9 cellular contexts compared by ENCODE assay signal in the genomic region with DNA sequence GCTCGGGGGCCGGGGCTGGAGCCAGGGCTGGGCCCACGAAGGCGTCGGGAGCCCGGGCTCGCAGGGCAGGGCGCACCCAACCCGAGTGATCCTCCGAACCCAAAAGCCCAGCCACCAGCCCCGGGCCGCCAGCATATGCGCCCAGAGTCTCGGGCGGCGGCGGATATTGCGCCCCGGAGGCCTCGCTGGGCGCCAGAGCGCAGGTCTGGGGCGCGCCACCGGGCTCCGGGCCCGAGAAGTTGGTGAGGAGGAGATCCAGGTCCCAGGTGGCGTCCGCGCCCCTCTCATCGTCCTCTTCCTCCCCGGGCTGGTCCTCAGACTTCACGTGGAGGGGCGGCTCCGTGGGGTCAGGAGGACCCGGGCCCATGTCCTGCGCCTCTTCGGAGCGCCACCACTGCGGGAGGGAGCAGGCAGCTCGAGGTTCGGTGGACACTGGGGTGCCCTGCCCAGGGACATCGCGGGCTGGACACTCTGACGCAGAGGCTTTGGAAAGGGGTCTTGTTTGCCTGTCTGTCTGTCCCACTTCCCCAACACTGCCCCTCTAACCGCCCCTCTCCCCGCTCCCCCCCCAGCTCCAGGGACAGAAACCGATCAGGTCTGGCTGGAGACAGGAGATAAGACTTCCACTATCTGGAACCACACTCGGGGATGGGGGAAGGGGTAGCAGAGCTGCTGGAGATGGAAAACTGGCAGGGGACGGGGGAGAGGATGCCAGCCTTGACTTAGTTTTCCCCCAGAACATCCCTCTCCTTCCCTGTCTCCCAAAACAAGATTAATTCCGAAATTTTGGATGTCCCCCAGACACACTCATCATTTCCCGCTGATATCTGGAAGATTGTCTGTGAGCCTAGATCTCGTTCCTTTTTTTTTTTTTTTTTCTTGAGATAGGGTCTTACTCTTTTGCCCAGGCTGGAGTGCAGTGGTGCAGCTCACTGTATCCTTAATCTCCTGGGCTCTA. TPM values are rescaled to one million over a fixed set of nuclear protein-coding genes. Genes with fewer than 3 reads are reported as not detected.
DNase-seq lines count a peak whose midpoint lies in the region; ATAC-seq and TF ChIP-seq lines count a peak whose summit lies in the region.
"Had no signal": no experiment of that assay in that cellular context is flagged by ENCODE, and none has a peak within 500 bp of the region (broad histone marks: within the 10 kb centered on the region; RNA-seq: fewer than 3 reads in every experiment).

No MANE protein-coding gene starts in this region.

- H3K27me3 Mint-ChIP-seq in CD8-positive, alpha-beta T cell (ENCODE audit: low read depth) = no peaks in the 10 kb centered on the region
- H3K27me3 Mint-ChIP-seq in dendritic cell treated with granulocyte-macrophage colony-stimulating factor and Interleukin-4, amounts not matched to agents 40 ng/mL and 50 ng/mL, for 4 days = peaks cover 15% of the 10 kb centered on the region

- no peaks in the 10 kb centered on the region for H3F3A ChIP-seq in neural cell (ENCODE audit: insufficient read depth, low read length, poor library complexity, severe bottlenecking)

- no peak for TF ChIP-seq EP300 in neural cell (conservative IDR thresholded peaks at IDR 0.05; ENCODE audit: poor library complexity, severe bottlenecking)

- no peaks in the 10 kb centered on the region for H3K79me2 ChIP-seq in neural cell (replicated peaks; ENCODE audit: insufficient read depth, low read length)

- peaks cover under 1% of the 10 kb centered on the region for H3K36me3 Mint-ChIP-seq in CD8-positive, alpha-beta T cell
- peaks cover 8% of the 10 kb centered on the region for H3K36me3 Mint-ChIP-seq in dendritic cell treated with granulocyte-macrophage colony-stimulating factor and Interleukin-4, amounts not matched to agents 40 ng/mL and 50 ng/mL, for 4 days (ENCODE audit: low read depth)

- H3K4me3 ChIP-seq in CD8-positive, alpha-beta T cell (ENCODE audit: low read depth, low read length) = peak overlapping the region; percentile 90
- H3K4me3 ChIP-seq in LNCaP clone FGC (ENCODE audit: low read depth, low read length) (peak overlapping the region; percentile 51), neural cell (ENCODE audit: low read length) (peak overlapping the region; percentile 67)

- no peaks in the 10 kb centered on the region for H3K9me2 ChIP-seq in neural cell (ENCODE audit: insufficient read depth, low read length)

- no peaks in the 10 kb centered on the region for H3K9me3 Mint-ChIP-seq in CD8-positive, alpha-beta T cell
- peaks cover 7% of the 10 kb centered on the region for H3K9me3 Mint-ChIP-seq in dendritic cell treated with granulocyte-macrophage colony-stimulating factor and Interleukin-4, amounts not matched to agents 40 ng/mL and 50 ng/mL, for 4 days

- H3K4me3 Mint-ChIP-seq in CD8-positive, alpha-beta T cell = peak overlapping the region; percentile 52
- peak overlapping the region; percentile 86 for H3K4me3 Mint-ChIP-seq in dendritic cell treated with granulocyte-macrophage colony-stimulating factor and Interleukin-4, amounts not matched to agents 40 ng/mL and 50 ng/mL, for 4 days

- no peak for ATAC-seq in CD8-positive, alpha-beta T cell

- H4K20me1 ChIP-seq in neural cell (ENCODE audit: insufficient read depth) = no peaks in the 10 kb centered on the region

- no peak for TF ChIP-seq RAD21 in neural cell (conservative IDR thresholded peaks at IDR 0.05)

- intact Hi-C loops in CD8-positive, alpha-beta T cell (cut with DNase I, micrococcal nuclease) = loop anchor here (1.0 to 5.0 kb wide), 3 partner anchors 47 to 211 kb away; partner anchors contain the start of gene FARSA (in 1 of the 2)
- intact Hi-C loops in dendritic cell treated with granulocyte-macrophage colony-stimulating factor and Interleukin-4, amounts not matched to agents 40 ng/mL and 50 ng/mL, for 4 days (cut with micrococcal nuclease) = loop anchor here (2.0 kb wide), 1 partner anchor 79 kb away; no protein-coding TSS in a partner anchor

- H3K4me1 Mint-ChIP-seq in CD8-positive, alpha-beta T cell (ENCODE audit: low read depth) = peaks cover 27% of the 10 kb centered on the region
- H3K4me1 Mint-ChIP-seq in dendritic cell treated with granulocyte-macrophage colony-stimulating factor and Interleukin-4, amounts not matched to agents 40 ng/mL and 50 ng/mL, for 4 days (ENCODE audit: low read depth) = peaks cover 60% of the 10 kb centered on the region

- H3K36me3 ChIP-seq in CD8-positive, alpha-beta T cell (ENCODE audit: insufficient read depth, low read length) = no peaks in the 10 kb centered on the region
- H3K36me3 ChIP-seq in neural cell (ENCODE audit: insufficient read depth, low read length) = no peaks in the 10 kb centered on the region

- H3K4me2 ChIP-seq in neural cell (ENCODE audit: low read length) = no peak overlapping the region

- POLR2A ChIA-PET in CD8-positive, alpha-beta T cell (lab: Charles Lee) = interaction anchor here (0.8 to 1.9 kb wide), 7 partner anchors 13 to 93 kb away, joined by 3 to 8 read pairs (median 4); partner anchors contain the start of genes CALR and FARSA

- H3K27ac ChIP-seq in CD8-positive, alpha-beta T cell (ENCODE audit: low read depth, low read length) = peak overlapping the region; percentile 47
- H3K27ac ChIP-seq in neural cell (ENCODE audit: low read length) = no peak overlapping the region

- no peak for TF ChIP-seq CTCF in CD8-positive, alpha-beta T cell (IDR thresholded peaks at IDR 0.05)
- no peak for TF ChIP-seq CTCF in LNCaP clone FGC (IDR thresholded peaks at IDR 0.05; ENCODE audit: control insufficient read depth, extremely low read depth, insufficient read depth)
- TF ChIP-seq CTCF in neural cell (IDR thresholded peaks at IDR 0.05; ENCODE audit: poor library complexity, severe bottlenecking) = peak; percentile 2

- DNase-seq in CD8-positive, alpha-beta T cell = no peak
- DNase-seq in LNCaP clone FGC (ENCODE audit: low read depth) (no peak), DMS114 treated with DMSO at 0.1 percent for 48 hours (lab: John Stamatoyannopoulos, UW; ENCODE audit: unreplicated experiment) (no peak), cerebellar nuclear complex (lab: John Stamatoyannopoulos, UW) (no peak), cerebellar cortex (ENCODE audit: low spot score) (no peak), pons (ENCODE audit: low spot score) (no peak)
- DNase-seq: NCI-H1105 treated with DMSO at 0.1 percent for 48 hours had no signal

- peaks cover 7% of the 10 kb centered on the region for H3K9me3 ChIP-seq in CD8-positive, alpha-beta T cell (ENCODE audit: low read length)
- no peaks in the 10 kb centered on the region for H3K9me3 ChIP-seq in neural cell (ENCODE audit: low read length)

- H3K9ac ChIP-seq in neural cell (ENCODE audit: low read length) = no peak overlapping the region

- no peak overlapping the region for H2AFZ ChIP-seq in neural cell (ENCODE audit: low read depth, low read length)

- peaks cover 24% of the 10 kb centered on the region for H3K4me1 ChIP-seq in CD8-positive, alpha-beta T cell (ENCODE audit: insufficient read depth, low read length)

- H3K27ac Mint-ChIP-seq in CD8-positive, alpha-beta T cell = peak overlapping the region; percentile 18
- H3K27ac Mint-ChIP-seq in dendritic cell treated with granulocyte-macrophage colony-stimulating factor and Interleukin-4, amounts not matched to agents 40 ng/mL and 50 ng/mL, for 4 days = peak overlapping the region; percentile 97

- CTCF ChIA-PET in CD8-positive, alpha-beta T cell (lab: Charles Lee) = interaction anchor here (0.6 to 9.1 kb wide), 24 partner anchors 10 to 208 kb away, joined by 3 to 123 read pairs (median 5); partner anchors contain the start of genes CALR, FARSA and SYCE2

- no peaks in the 10 kb centered on the region for H3K27me3 ChIP-seq in CD8-positive, alpha-beta T cell (ENCODE audit: insufficient read depth, low read length)
- H3K27me3 ChIP-seq in neural cell (ENCODE audit: insufficient read depth, low read depth, low read length) = peaks cover 49% of the 10 kb centered on the region

TF ChIP-seq in neural cell, 6 proteins besides CTCF, POLR2A, EP300 and RAD21 (continues in another document):
- TF ChIP-seq MXI1 (conservative IDR thresholded peaks at IDR 0.05; ENCODE audit: poor library complexity, severe bottlenecking) = no peak
- TF ChIP-seq TAF1 (IDR thresholded peaks at IDR 0.05; ENCODE audit: low read depth) = no peak
- no peak for TF ChIP-seq POLR2AphosphoS5 (IDR thresholded peaks at IDR 0.05)
- TF ChIP-seq REST (IDR thresholded peaks at IDR 0.05; ENCODE audit: borderline replicate concordance) = no peak

RNA-seq across cellular contexts. Expression of gene KLF1, which starts 1.0 kb away (rescaled TPM):
- total RNA-seq in CD8-positive, alpha-beta T cell = not detected
- polyA plus RNA-seq in neural cell = not detected in 2 replicates
- not detected in 2 replicates for polyA minus RNA-seq in neural cell

RNA-seq across cellular contexts. Expression of gene DNASE2, which starts 4.8 kb away (rescaled TPM):
- 1 to 10 TPM; 5.9 to 8.4 TPM for total RNA-seq in CD8-positive, alpha-beta T cell
- polyA plus RNA-seq in neural cell = 0.59 TPM in 1 of 2 replicates, not detected in the other
- 0.35 and 1.2 TPM in 2 replicates for polyA minus RNA-seq in neural cell

RNA-seq across cellular contexts. Expression of gene GCDH, which starts 4.9 kb away (rescaled TPM):
- 10 to 100 TPM; 36.0 to 41.7 TPM for total RNA-seq in CD8-positive, alpha-beta T cell
- 35.4 and 51.5 TPM in 2 replicates for polyA plus RNA-seq in neural cell
- 31.3 and 32.4 TPM in 2 replicates for polyA minus RNA-seq in neural cell

RNA-seq across cellular contexts. Expression of gene SYCE2, which starts 33.1 kb away (rescaled TPM):
- total RNA-seq in CD8-positive, alpha-beta T cell = 1 to 10 TPM; 2.4 to 2.9 TPM
- polyA plus RNA-seq in neural cell = 1.5 and 1.6 TPM in 2 replicates
- not detected in 2 replicates for polyA minus RNA-seq in neural cell

RNA-seq across cellular contexts. Expression of gene FARSA, which starts 47.5 kb away (rescaled TPM):
- total RNA-seq in CD8-positive, alpha-beta T cell = 10 to 100 TPM; 17.4 to 17.5 TPM
- polyA plus RNA-seq in neural cell = 47.6 and 55.9 TPM in 2 replicates
- 39.6 and 50.6 TPM in 2 replicates for polyA minus RNA-seq in neural cell
